ENCODE assay signal across 15 cellular contexts in genomic region chr11:116887909-116888556, GRCh38. TPM values are rescaled to one million over a fixed set of nuclear protein-coding genes. Genes with fewer than 3 reads are reported as not detected.
DNase-seq lines count a peak whose midpoint lies in the region; ATAC-seq, FAIRE-seq and TF ChIP-seq lines count a peak whose summit lies in the region.
"Had no signal": no experiment of that assay in that cellular context is flagged by ENCODE, and none has a peak within 500 bp of the region (broad histone marks: within the 10 kb centered on the region; RNA-seq: fewer than 3 reads in every experiment).

No MANE protein-coding gene starts in this region.

- no peaks in the 10 kb centered on the region for H3K9me3 Mint-ChIP-seq in CD4-positive, alpha-beta T cell
- no peaks in the 10 kb centered on the region for H3K9me3 Mint-ChIP-seq in astrocyte (ENCODE audit: unreplicated experiment)

- no peak for ATAC-seq in CD4-positive, alpha-beta T cell (ENCODE audit: poor library complexity)
- ATAC-seq in heart left ventricle = peak in 3 of 4 donors; percentile 57 to 59 (median 58)
- ATAC-seq: left lung had no signal

- H3K9me3 ChIP-seq in CD4-positive, alpha-beta T cell (ENCODE audit: control insufficient read depth, low read length) = no peaks in the 10 kb centered on the region
- no peaks in the 10 kb centered on the region for H3K9me3 ChIP-seq in astrocyte (ENCODE audit: insufficient read depth, low read depth, low read length)
- H3K9me3 ChIP-seq in heart left ventricle = no peaks in the 10 kb centered on the region
- H3K9me3 ChIP-seq: BLaER1 treated with 17β-estradiol and CSF1 and Interleukin-3, amounts not matched to agents 10 nM and 100 nM; left lung had no signal

- TF ChIP-seq CTCF in CD4-positive, alpha-beta T cell (IDR thresholded peaks at IDR 0.05) = no peak
- TF ChIP-seq CTCF in astrocyte (IDR thresholded peaks at IDR 0.05; ENCODE audit: insufficient read depth, low read depth, low read length) (no peak), heart left ventricle (IDR thresholded peaks at IDR 0.05) (no peak), RWPE1 (conservative IDR thresholded peaks at IDR 0.05; ENCODE audit: low read depth) (no peak)

- H3K27me3 Mint-ChIP-seq in CD4-positive, alpha-beta T cell = no peaks in the 10 kb centered on the region
- H3K27me3 Mint-ChIP-seq in astrocyte (ENCODE audit: low read depth, unreplicated experiment) = no peaks in the 10 kb centered on the region

- no peak for TF ChIP-seq POLR2A in heart left ventricle (IDR thresholded peaks at IDR 0.05)

- H3K27ac ChIP-seq in CD4-positive, alpha-beta T cell (ENCODE audit: low read depth, low read length) = no peak overlapping the region
- H3K27ac ChIP-seq in astrocyte (ENCODE audit: low read depth, low read length) = no peak overlapping the region
- H3K27ac ChIP-seq in heart left ventricle = peak overlapping the region in 10 of 12 donors; percentile 3 to 77 (median 36)
- no peak overlapping the region for H3K27ac ChIP-seq in RWPE1
- H3K27ac ChIP-seq: BLaER1 treated with 17β-estradiol and CSF1 and Interleukin-3, amounts not matched to agents 10 nM and 100 nM; left lung had no signal

- peaks cover 28% of the 10 kb centered on the region for H3K36me3 Mint-ChIP-seq in CD4-positive, alpha-beta T cell (ENCODE audit: low read depth)
- H3K36me3 Mint-ChIP-seq in astrocyte (ENCODE audit: low read depth, unreplicated experiment) = peaks cover 5% of the 10 kb centered on the region

- peak overlapping the region; percentile 4 for H3K4me2 ChIP-seq in astrocyte (ENCODE audit: low read length)
- H3K4me2 ChIP-seq: BLaER1 treated with 17β-estradiol and CSF1 and Interleukin-3, amounts not matched to agents 10 nM and 100 nM had no signal

- peaks cover 24% of the 10 kb centered on the region for H3K4me1 Mint-ChIP-seq in CD4-positive, alpha-beta T cell (ENCODE audit: low read depth)
- peaks cover 32% of the 10 kb centered on the region for H3K4me1 Mint-ChIP-seq in astrocyte (ENCODE audit: low read depth, unreplicated experiment)

- peak; percentile 86 for FAIRE-seq in astrocyte (lab: Jason Lieb, UNC)

- H4K20me1 ChIP-seq in astrocyte (ENCODE audit: insufficient read depth, low read length) = no peaks in the 10 kb centered on the region
- H4K20me1 ChIP-seq: BLaER1 treated with 17β-estradiol and CSF1 and Interleukin-3, amounts not matched to agents 10 nM and 100 nM had no signal

- DNase-seq in CD4-positive, alpha-beta T cell = no peak
- DNase-seq in astrocyte (ENCODE audit: low read depth) (peak; percentile 67), heart left ventricle (no peak), skeletal muscle cell (ENCODE audit: low read depth) (peak; percentile 47), AG08396 (ENCODE audit: low spot score) (no peak), SK-N-DZ (ENCODE audit: low spot score) (no peak), DMS 273 treated with DMSO at 0.1 percent for 48 hours (lab: John Stamatoyannopoulos, UW) (no peak), RWPE1 (ENCODE audit: low spot score) (no peak)
- DNase-seq: activated CD4-positive, CD25-positive, alpha-beta regulatory T cell; activated CD8-positive, alpha-beta memory T cell treated with anti-CD3 and anti-CD28 coated beads, Interleukin-2, amount 50 U/mL, for 48 hours; amygdala; left lung; NCI-H2107 had no signal

- H3K79me2 ChIP-seq in astrocyte (ENCODE audit: insufficient read depth, low read length) = no peaks in the 10 kb centered on the region

- POLR2A ChIA-PET in CD4-positive, alpha-beta T cell (lab: Charles Lee) = interaction anchor here (0.9 to 2.1 kb wide), 3 partner anchors 35 to 210 kb away, joined by 3 to 7 read pairs (median 5); partner anchors contain the start of gene SIK3
- POLR2A ChIA-PET in RWPE1 (lab: Yijun Ruan, JAX; ENCODE audit: low non-redundant PET) = no interaction called here

- H3K4me3 Mint-ChIP-seq in CD4-positive, alpha-beta T cell = no peak overlapping the region
- H3K4me3 Mint-ChIP-seq in astrocyte (ENCODE audit: unreplicated experiment) = no peak overlapping the region

- H3K27ac Mint-ChIP-seq in CD4-positive, alpha-beta T cell = peak overlapping the region; percentile 24
- H3K27ac Mint-ChIP-seq in astrocyte (ENCODE audit: unreplicated experiment) = peak overlapping the region; percentile 95

- H3K36me3 ChIP-seq in astrocyte (ENCODE audit: insufficient read depth, low read length) = no peaks in the 10 kb centered on the region
- peaks cover 0 to 24% (median 20%) of the 10 kb centered on the region in 9 donors for H3K36me3 ChIP-seq in heart left ventricle

- no peak overlapping the region for H3K9ac ChIP-seq in astrocyte (ENCODE audit: low read length)
- H3K9ac ChIP-seq: BLaER1 treated with 17β-estradiol and CSF1 and Interleukin-3, amounts not matched to agents 10 nM and 100 nM had no signal

- H3K4me3 ChIP-seq in astrocyte (ENCODE audit: insufficient read depth, low read depth, low read length) = no peak overlapping the region
- H3K4me3 ChIP-seq in heart left ventricle = no peak overlapping the region
- H3K4me3 ChIP-seq in skeletal muscle cell (ENCODE audit: low read depth, low read length) = no peak overlapping the region
- H3K4me3 ChIP-seq: BLaER1 treated with 17β-estradiol and CSF1 and Interleukin-3, amounts not matched to agents 10 nM and 100 nM; left lung had no signal

- no peak overlapping the region for H2AFZ ChIP-seq in astrocyte (ENCODE audit: low read depth, low read length)

- CTCF ChIA-PET in CD4-positive, alpha-beta T cell (lab: Charles Lee) = interaction anchor here (1.6 kb wide), 1 partner anchor 218 kb away, joined by 7 read pairs; no protein-coding TSS in a partner anchor
- CTCF ChIA-PET in RWPE1 (lab: Yijun Ruan, JAX) = interaction anchor here (0.8 to 2.1 kb wide), 2 partner anchors 8 to 218 kb away, joined by 3 to 7 read pairs; no protein-coding TSS in a partner anchor

- WGBS in heart left ventricle, 4 donors = 61 to 66% (median 65%) methylated on average over 6 of the region's 6 CpGs

- H3K4me1 ChIP-seq in astrocyte (ENCODE audit: insufficient read depth, low read length) = peaks cover 11% of the 10 kb centered on the region
- H3K4me1 ChIP-seq in heart left ventricle = peaks cover 0 to 36% (median 12%) of the 10 kb centered on the region in 12 donors

- intact Hi-C loops in CD4-positive, alpha-beta T cell (cut with DNase I, micrococcal nuclease) = no loop called here
- intact Hi-C loops in heart left ventricle (cut with DNase I) = loop anchor here in 1 of 10 donors (5.0 kb wide), 1 partner anchor 209 kb away; the partner anchor contains the start of gene SIK3

- H3K27me3 ChIP-seq in CD4-positive, alpha-beta T cell (ENCODE audit: control insufficient read depth, insufficient read depth, low read length) = no peaks in the 10 kb centered on the region
- H3K27me3 ChIP-seq in astrocyte (ENCODE audit: insufficient read depth, low read length) (no peaks in the 10 kb centered on the region), heart left ventricle (no peaks in the 10 kb centered on the region)
- H3K27me3 ChIP-seq: BLaER1 treated with 17β-estradiol and CSF1 and Interleukin-3, amounts not matched to agents 10 nM and 100 nM; left lung had no signal

RNA-seq across cellular contexts. Expression of gene APOA1, which starts 50.6 kb away (rescaled TPM):
- under 1 TPM; 0.47 to 0.77 TPM for total RNA-seq in CD4-positive, alpha-beta T cell
- total RNA-seq in astrocyte (3.9 and 6.0 TPM in 2 replicates), heart left ventricle (100 to 1,000 TPM in 2 of 9 donors, 10 to 100 TPM in 6, 1 to 10 TPM in 1; 10.0 to 383 (median 59.3) TPM)
- 100 to 1,000 TPM in 1 of 2 donors, 10 to 100 TPM in 1; 87.7 to 422 TPM for polyA plus RNA-seq in heart left ventricle
- polyA plus RNA-seq in SK-N-DZ (2014; cell fraction: cytosol; rRNA removed) = 0.28 and 1.0 TPM in 2 replicates
- 1.5 TPM in 1 of 2 replicates, not detected in the other for polyA plus RNA-seq in SK-N-DZ (2014; cell fraction: nucleus; rRNA removed)
- total RNA-seq: MCF 10A had no signal

RNA-seq across cellular contexts. Expression of gene APOC3, which starts 58.3 kb away (rescaled TPM):
- total RNA-seq in CD4-positive, alpha-beta T cell = not detected
- total RNA-seq in astrocyte (not detected in 2 replicates), heart left ventricle (1 to 10 TPM in 1 of 9 donors, under 1 TPM in 1, not detected in 7; 0.39 to 9.9 TPM)
- polyA plus RNA-seq in heart left ventricle = not detected
- polyA plus RNA-seq in SK-N-DZ (2014; cell fraction: cytosol; rRNA removed) = not detected in 2 replicates
- polyA plus RNA-seq in SK-N-DZ (2014; cell fraction: nucleus; rRNA removed) = not detected in 2 replicates
- total RNA-seq: left lung, MCF 10A had no signal

Comparison
In these comparisons a context has a peak if more than half of its experiments do, and no peak if none do; other contexts are left out.
1. DNase-seq: peak in astrocyte (single experiment) and skeletal muscle cell (single experiment); none in CD4-positive, alpha-beta T cell (0 of 10), heart left ventricle (0 of 5), AG08396 (single experiment), SK-N-DZ (single experiment), DMS 273 treated with DMSO at 0.1 percent for 48 hours (single experiment) and RWPE1 (single experiment).
2. H3K27ac ChIP-seq: peak in heart left ventricle (10 of 12); none in CD4-positive, alpha-beta T cell (single experiment), astrocyte (single experiment) and RWPE1 (single experiment).